ENCODE assay signal across 1 cellular context in genomic region chr17:57999010-57999495, GRCh38.
A peak's percentile ranks its signal among the peaks of the same experiment; 100 is the strongest.
TF ChIP-seq lines count a peak whose summit lies in the region.

No MANE protein-coding gene starts in this region.

TF ChIP-seq in HCT116, 20 proteins besides CTCF, POLR2A, EP300 and RAD21:
- TF ChIP-seq MAX (IDR thresholded peaks at IDR 0.05) (0 out of 2 replicates have a peak, but pooled peaks have one; percentile 15), REST (IDR thresholded peaks at IDR 0.05; ENCODE audit: low read depth) (no peak), EGR1 (IDR thresholded peaks at IDR 0.05; ENCODE audit: low read depth) (no peak), ZNF274 (IDR thresholded peaks at IDR 0.05; ENCODE audit: low read depth, low read length) (no peak), SIN3A (IDR thresholded peaks at IDR 0.05; ENCODE audit: low read depth) (no peak), POLR2AphosphoS5 (IDR thresholded peaks at IDR 0.05; ENCODE audit: low read depth, low read length) (no peak), JUND (IDR thresholded peaks at IDR 0.05) (no peak; the same call in 1 of the 2 replicates)
TF ChIP-seq in HCT116: peak in this region for 1.
